In the genomic region with DNA sequence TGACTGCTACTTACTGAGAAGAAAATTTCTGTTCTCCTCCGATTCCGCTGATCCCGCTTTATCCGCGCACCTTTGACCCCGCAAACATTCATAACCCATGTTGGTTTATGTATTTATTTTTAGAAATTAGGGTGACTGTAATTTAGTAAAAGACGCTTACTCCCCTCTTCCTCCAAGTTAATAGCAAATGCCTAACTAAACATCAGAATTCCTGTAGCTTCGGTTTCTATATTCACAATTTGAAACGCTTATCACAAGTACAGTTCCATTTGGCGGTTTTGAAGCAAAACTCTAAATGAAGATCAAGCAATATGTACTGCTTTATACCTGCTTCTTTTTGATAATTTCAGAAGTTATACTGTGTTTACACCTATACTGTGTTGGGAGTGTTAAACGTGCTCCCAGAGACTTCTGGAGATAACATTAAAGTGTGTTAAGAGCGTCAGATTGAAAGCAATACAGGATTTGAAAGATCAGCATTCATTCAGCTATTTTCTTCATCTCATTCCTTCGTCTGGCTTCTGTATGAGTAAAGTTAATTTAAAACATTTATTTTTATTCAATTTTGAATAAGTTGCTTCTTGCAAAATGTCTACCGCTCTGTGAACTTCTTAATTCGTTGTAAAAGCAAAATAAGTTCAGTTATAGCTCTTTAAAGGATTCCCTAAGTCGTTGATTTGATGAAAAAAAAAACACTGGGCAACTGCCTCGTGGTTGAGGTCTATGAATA, we compare ENCODE assay signal across 17 cellular contexts. TPM values are rescaled to one million over a fixed set of nuclear protein-coding genes. Genes with fewer than 3 reads are reported as not detected.
A peak's percentile ranks its signal among the peaks of the same experiment; 100 is the strongest.
DNase-seq lines count a peak whose midpoint lies in the region; ATAC-seq, FAIRE-seq and TF ChIP-seq lines count a peak whose summit lies in the region.
"Had no signal": no experiment of that assay in that cellular context is flagged by ENCODE, and none has a peak within 500 bp of the region (broad histone marks: within the 10 kb centered on the region; RNA-seq: fewer than 3 reads in every experiment).

No MANE protein-coding gene starts in this region.

- POLR2A ChIA-PET in HepG2 (lab: Yijun Ruan, JAX): no interaction called here

- no peak overlapping the region for H3K4me3 ChIP-seq in HepG2 (replicated peaks in 1 of 3; ENCODE audit: insufficient read depth in 1 of 3, low read depth in 2 of 3, low read length in 3 of 3)
- no peak overlapping the region for H3K4me3 ChIP-seq in right lobe of liver
- H3K4me3 ChIP-seq in upper lobe of right lung: peak overlapping the region; percentile 58

- H3K27ac Mint-ChIP-seq in brain: peak overlapping the region in 1 of 5 experiments; percentile 10
- no peak overlapping the region for H3K27ac Mint-ChIP-seq in memory B cell
- H3K27ac Mint-ChIP-seq: activated naive CD4-positive, alpha-beta T cell treated with anti-CD3 and anti-CD28 coated beads, Interleukin-2, amount 10 ng/mL, durations not matched to agents 7 days and 5 days had no signal

- H3K4me1 ChIP-seq in HepG2 (ENCODE audit: insufficient read depth, low read length) (peaks cover 18% of the 10 kb centered on the region), right lobe of liver (peaks cover 0 to 35% (median 0%) of the 10 kb centered on the region in 4 donors), upper lobe of right lung (peaks cover 28% of the 10 kb centered on the region)

- peaks cover 100% of the 10 kb centered on the region for H3K27me3 Mint-ChIP-seq in brain
- peaks cover 47% of the 10 kb centered on the region for H3K27me3 Mint-ChIP-seq in memory B cell

- H3K9ac ChIP-seq in HepG2 (ENCODE audit: insufficient read depth, low read depth, low read length): no peak overlapping the region

- BruUV-seq in HepG2 (replicated peaks; lab: Mats Ljungman, UMichigan): no TSS peak

- no peak for TF ChIP-seq CTCF in HepG2 (CRISPR knock-in tag; IDR thresholded peaks at IDR 0.05)
- no peak for TF ChIP-seq CTCF in right lobe of liver (IDR thresholded peaks at IDR 0.05)
- TF ChIP-seq CTCF in brain (conservative IDR thresholded peaks at IDR 0.05): no peak
- TF ChIP-seq CTCF in upper lobe of right lung (IDR thresholded peaks at IDR 0.05): no peak

- TF ChIP-seq POLR2A in HepG2 (IDR thresholded peaks at IDR 0.05; ENCODE audit: insufficient read depth in 1 of 2, low read depth in 2 of 2, low read length in 2 of 2): no peak
- no peak for TF ChIP-seq POLR2A in right lobe of liver (IDR thresholded peaks at IDR 0.05)

- H3K79me2 ChIP-seq in HepG2 (ENCODE audit: insufficient read depth, low read length): no peaks in the 10 kb centered on the region

- H3K36me3 ChIP-seq in HepG2 (replicated peaks in 1 of 2; ENCODE audit: control insufficient read depth in 1 of 2, insufficient read depth in 2 of 2, low read length in 2 of 2): no peaks in the 10 kb centered on the region
- no peaks in the 10 kb centered on the region for H3K36me3 ChIP-seq in right lobe of liver
- no peaks in the 10 kb centered on the region for H3K36me3 ChIP-seq in upper lobe of right lung
- H3K36me3 ChIP-seq: MG63 had no signal

- peaks cover 6% of the 10 kb centered on the region; the same call in 1 of the 2 replicates for H4K20me1 ChIP-seq in HepG2 (ENCODE audit: insufficient read depth, low read length)

- TF ChIP-seq RAD21 in HepG2 (CRISPR knock-in tag; IDR thresholded peaks at IDR 0.05): no peak

- TF ChIP-seq EP300 in HepG2 (IDR thresholded peaks at IDR 0.05; ENCODE audit: low read depth in 2 of 2, low read length in 2 of 2) (no peak), HepG2 (CRISPR knock-in tag; IDR thresholded peaks at IDR 0.05; ENCODE audit: borderline replicate concordance) (no peak)

- CTCF ChIA-PET in HepG2 (lab: Yijun Ruan, JAX; ENCODE audit: low intra/inter-chr PET ratio, low total read pairs): no interaction called here

- H3K36me3 Mint-ChIP-seq in brain (no peaks in the 10 kb centered on the region), memory B cell (no peaks in the 10 kb centered on the region)

- H3K4me2 ChIP-seq in HepG2 (ENCODE audit: low read depth, low read length): no peak overlapping the region

- WGBS in HepG2 (ENCODE audit: low lambda C conversion rate): 56% methylated on average over 17 of the region's 17 CpGs
- 19% methylated on average over 17 of the region's 17 CpGs for WGBS in right lobe of liver (ENCODE audit: insufficient coverage, low coverage, low lambda C conversion rate, missing lambda C conversion rate)

- FAIRE-seq in HepG2 (lab: Jason Lieb, UNC): no peak

- peaks cover 0 to 3% (median 0%) of the 10 kb centered on the region in 5 experiments for H3K9me3 Mint-ChIP-seq in brain
- no peaks in the 10 kb centered on the region for H3K9me3 Mint-ChIP-seq in memory B cell
- H3K9me3 Mint-ChIP-seq: activated naive CD4-positive, alpha-beta T cell treated with anti-CD3 and anti-CD28 coated beads, Interleukin-2, amount 10 ng/mL, durations not matched to agents 7 days and 5 days had no signal

- H3K4me3 Mint-ChIP-seq in brain (peak overlapping the region; percentile 50 to 78 (median 71)), memory B cell (peak overlapping the region; percentile 67)
- H3K4me3 Mint-ChIP-seq: activated naive CD4-positive, alpha-beta T cell treated with anti-CD3 and anti-CD28 coated beads, Interleukin-2, amount 10 ng/mL, durations not matched to agents 7 days and 5 days had no signal

- intact Hi-C loops in HepG2 (cut with micrococcal nuclease; ENCODE audit: unreplicated experiment): loop anchor here (5.0 kb wide), 1 partner anchor 574 kb away; no protein-coding TSS in a partner anchor
- intact Hi-C loops in right lobe of liver (cut with DNase I): no loop called here
- intact Hi-C loops in upper lobe of right lung (cut with DNase I): no loop called here

- no peak overlapping the region for H2AFZ ChIP-seq in HepG2 (ENCODE audit: low read length)

- DNase-seq in HepG2 (ENCODE audit: low spot score) (no peak), right lobe of liver (no peak), memory B cell (ENCODE audit: low spot score in 2 of 2) (no peak), upper lobe of right lung (no peak), ecto neural progenitor cell (ENCODE audit: low spot score) (no peak)
- DNase-seq: activated CD4-positive, alpha-beta T cell treated with anti-CD3 and anti-CD28 coated beads for 4 hours; activated naive CD4-positive, alpha-beta T cell treated with anti-CD3 and anti-CD28 coated beads, Interleukin-2, amount 10 ng/mL, durations not matched to agents 7 days and 5 days; effector memory CD4-positive, alpha-beta T cell; GF-D8; HCEC 1CT; hypothalamus; MG63; SHP77; stimulated activated naive CD4-positive, alpha-beta T cell treated with Interleukin-2 at 50 U/mL for 16 hours had no signal

- H3K27ac ChIP-seq in HepG2 (ENCODE audit: extremely low read length, insufficient read depth, low read length) (no peak overlapping the region), right lobe of liver (no peak overlapping the region), upper lobe of right lung (peak overlapping the region; percentile 63)

- H3K9me3 ChIP-seq in HepG2 (ENCODE audit: low read length): no peaks in the 10 kb centered on the region
- H3K9me3 ChIP-seq in right lobe of liver: no peaks in the 10 kb centered on the region
- no peaks in the 10 kb centered on the region for H3K9me3 ChIP-seq in upper lobe of right lung
- H3K9me3 ChIP-seq: MG63 had no signal

- in situ Hi-C loops in HepG2 (cut with HindIII; ENCODE audit: extremely low pct_ligation_motif_present, low pct_unique_long_range_greater_than_20kb): no loop called here

- ATAC-seq in HepG2 (no peak), right lobe of liver (no peak), memory B cell (ENCODE audit: low read depth) (no peak), upper lobe of right lung (no peak), HG03469 (IDR thresholded peaks at IDR 0.05; ENCODE audit: unreplicated experiment) (no peak), GM21390 (IDR thresholded peaks at IDR 0.05; ENCODE audit: unreplicated experiment) (no peak)

- H3K4me1 Mint-ChIP-seq in brain: peaks cover 58% of the 10 kb centered on the region
- peaks cover 33% of the 10 kb centered on the region for H3K4me1 Mint-ChIP-seq in memory B cell

- H3K27me3 ChIP-seq in HepG2 (ENCODE audit: control insufficient read depth in 1 of 2, insufficient read depth in 2 of 2, low read length in 2 of 2) (peaks cover 7 to 74% of the 10 kb centered on the region in 2 experiments; a peak in 4 of 5 replicates), right lobe of liver (peaks cover 19 to 75% of the 10 kb centered on the region in 2 donors), upper lobe of right lung (peaks cover 91% of the 10 kb centered on the region)

RNA-seq across cellular contexts. Expression of gene PRDM6, which starts 2.4 kb away (rescaled TPM):
- total RNA-seq in HepG2 (2016; rRNA removed; fragmentation: Illumina TruSeq; extraction: Trizol) (0.02 and 0.10 TPM in 2 replicates), right lobe of liver (under 1 TPM in 5 of 6 experiments, not detected in 1; 0.20 to 0.64 (median 0.31) TPM), upper lobe of right lung (8.9 TPM)
- total RNA-seq in HepG2 (2016; cell fraction: cytosol; rRNA removed; fragmentation: Illumina TruSeq; extraction: Trizol; ENCODE audit: low read depth): 0.09 TPM in 1 of 2 replicates, not detected in the other
- total RNA-seq in HepG2 (2016; cell fraction: insoluble cytoplasmic fraction; rRNA removed; fragmentation: Illumina TruSeq; extraction: Trizol): 0.19 and 0.26 TPM in 2 replicates
- 0.12 TPM in 1 of 2 replicates, not detected in the other for total RNA-seq in HepG2 (2016; cell fraction: membrane; rRNA removed; fragmentation: Illumina TruSeq; extraction: Trizol)
- total RNA-seq in HepG2 (2016; cell fraction: nucleus; rRNA removed; fragmentation: Illumina TruSeq; extraction: Trizol): 0.13 and 0.19 TPM in 2 replicates
- polyA plus RNA-seq in HepG2 (2011; rRNA removed) (0.30 and 0.74 TPM in 2 replicates), brain (ENCODE audit: insufficient read depth, low read depth, low replicate concordance) (0.19 TPM)
- 0.09 and 0.17 TPM in 2 replicates for polyA plus RNA-seq in HepG2 (2011; cell fraction: cytosol; rRNA removed)
- polyA plus RNA-seq in HepG2 (2011; cell fraction: nucleus; rRNA removed): 1.6 and 2.0 TPM in 2 replicates
- polyA plus RNA-seq in HepG2 (2012): 0.38 and 0.61 TPM in 2 replicates
- polyA plus RNA-seq in HepG2 (2016; cell fraction: cytosol; fragmentation: Illumina TruSeq; extraction: Trizol; ENCODE audit: low read depth): not detected in 2 replicates
- 0.13 TPM in 1 of 2 replicates, not detected in the other for polyA plus RNA-seq in HepG2 (2016; cell fraction: insoluble cytoplasmic fraction; fragmentation: Illumina TruSeq; extraction: Trizol; ENCODE audit: low read depth)
- not detected in 2 replicates for polyA plus RNA-seq in HepG2 (2016; cell fraction: membrane; fragmentation: Illumina TruSeq; extraction: Trizol; ENCODE audit: low read depth)
- 0.29 and 1.7 TPM in 2 replicates for polyA plus RNA-seq in HepG2 (2016; cell fraction: nucleus; fragmentation: Illumina TruSeq; extraction: Trizol; ENCODE audit: insufficient read depth, low read depth)
- 0.08 and 0.47 TPM in 2 replicates for polyA minus RNA-seq in HepG2 (2011; rRNA and poly(A)+ RNA removed; ENCODE audit: low replicate concordance)
- polyA minus RNA-seq in HepG2 (2011; cell fraction: cytosol; rRNA and poly(A)+ RNA removed): not detected in 2 replicates
- 0.37 and 0.39 TPM in 2 replicates for polyA minus RNA-seq in HepG2 (2011; cell fraction: nucleus; rRNA and poly(A)+ RNA removed)

RNA-seq across cellular contexts. Expression of gene PPIC, which starts 54.9 kb away (rescaled TPM):
- total RNA-seq in HepG2 (2016; rRNA removed; fragmentation: Illumina TruSeq; extraction: Trizol) (9.9 and 17.2 TPM in 2 replicates), right lobe of liver (10 to 100 TPM in 5 of 6 experiments, 1 to 10 TPM in 1; 9.7 to 21.7 (median 16.9) TPM), upper lobe of right lung (43.0 TPM)
- 3.5 and 5.4 TPM in 2 replicates for total RNA-seq in HepG2 (2016; cell fraction: cytosol; rRNA removed; fragmentation: Illumina TruSeq; extraction: Trizol; ENCODE audit: low read depth)
- total RNA-seq in HepG2 (2016; cell fraction: insoluble cytoplasmic fraction; rRNA removed; fragmentation: Illumina TruSeq; extraction: Trizol): 11.5 and 18.9 TPM in 2 replicates
- total RNA-seq in HepG2 (2016; cell fraction: membrane; rRNA removed; fragmentation: Illumina TruSeq; extraction: Trizol): 6.8 and 8.3 TPM in 2 replicates
- total RNA-seq in HepG2 (2016; cell fraction: nucleus; rRNA removed; fragmentation: Illumina TruSeq; extraction: Trizol): 17.3 and 18.0 TPM in 2 replicates
- polyA plus RNA-seq in HepG2 (2011; rRNA removed) (5.1 and 6.2 TPM in 2 replicates), brain (ENCODE audit: insufficient read depth, low read depth, low replicate concordance) (2.9 TPM)
- polyA plus RNA-seq in HepG2 (2011; cell fraction: cytosol; rRNA removed): 5.1 and 6.5 TPM in 2 replicates
- 3.0 and 3.7 TPM in 2 replicates for polyA plus RNA-seq in HepG2 (2011; cell fraction: nucleus; rRNA removed)
- polyA plus RNA-seq in HepG2 (2012): 2.9 and 6.8 TPM in 2 replicates
- 5.5 and 6.1 TPM in 2 replicates for polyA plus RNA-seq in HepG2 (2016; cell fraction: cytosol; fragmentation: Illumina TruSeq; extraction: Trizol; ENCODE audit: low read depth)
- polyA plus RNA-seq in HepG2 (2016; cell fraction: insoluble cytoplasmic fraction; fragmentation: Illumina TruSeq; extraction: Trizol; ENCODE audit: low read depth): 15.8 and 17.1 TPM in 2 replicates
- 8.5 and 8.7 TPM in 2 replicates for polyA plus RNA-seq in HepG2 (2016; cell fraction: membrane; fragmentation: Illumina TruSeq; extraction: Trizol; ENCODE audit: low read depth)
- 38.3 and 40.5 TPM in 2 replicates for polyA plus RNA-seq in HepG2 (2016; cell fraction: nucleus; fragmentation: Illumina TruSeq; extraction: Trizol; ENCODE audit: insufficient read depth, low read depth)
- 10.9 and 34.0 TPM in 2 replicates for polyA minus RNA-seq in HepG2 (2011; rRNA and poly(A)+ RNA removed; ENCODE audit: low replicate concordance)
- 3.0 and 3.1 TPM in 2 replicates for polyA minus RNA-seq in HepG2 (2011; cell fraction: cytosol; rRNA and poly(A)+ RNA removed)
- polyA minus RNA-seq in HepG2 (2011; cell fraction: nucleus; rRNA and poly(A)+ RNA removed): 3.3 and 4.0 TPM in 2 replicates
